Comparison of ENCODE assay signal across 29 cellular contexts in the genomic region with DNA sequence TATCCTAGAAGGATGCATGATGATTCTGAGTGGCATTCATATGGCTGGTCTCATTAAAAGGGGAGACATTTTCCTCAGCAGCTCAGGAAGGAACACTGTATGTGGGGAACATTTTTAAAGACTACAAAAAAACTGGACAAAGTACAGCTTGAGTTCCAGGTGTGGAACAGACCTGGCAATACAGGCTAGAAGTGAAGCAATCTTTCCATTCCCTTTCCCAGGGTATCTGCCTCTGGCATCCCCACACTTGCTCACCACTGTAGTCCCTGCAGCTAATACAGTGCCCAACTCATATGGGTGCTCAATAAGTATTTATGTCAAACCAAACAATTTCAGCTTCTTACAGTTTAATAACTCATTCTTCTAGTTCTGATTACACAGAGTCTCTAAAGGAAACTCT.
"Had no signal": no experiment of that assay in that cellular context is flagged by ENCODE, and none has a peak within 500 bp of the region (broad histone marks: within the 10 kb centered on the region; RNA-seq: fewer than 3 reads in every experiment).

No MANE protein-coding gene starts in this region.

- DNase-seq: activated CD4-positive, alpha-beta memory T cell treated with anti-CD3 and anti-CD28 coated beads, Interleukin-2, amount 10 ng/mL, durations not matched to agents 7 days and 5 days; activated CD4-positive, alpha-beta T cell treated with anti-CD3 and anti-CD28 coated beads for 36 hours; activated CD4-positive, alpha-beta T cell treated with anti-CD3 and anti-CD28 coated beads, Interleukin-2, amount 50 U/mL, for 1 hour; activated CD8-positive, alpha-beta memory T cell treated with anti-CD3 and anti-CD28 coated beads for 24 hours; activated CD8-positive, alpha-beta memory T cell treated with anti-CD3 and anti-CD28 coated beads, Interleukin-2, amount 10 ng/mL, durations not matched to agents 7 days and 5 days; activated CD8-positive, alpha-beta memory T cell treated with anti-CD3 and anti-CD28 coated beads, Interleukin-2, amount 50 U/mL, for 48 hours; activated effector memory CD4-positive, alpha-beta T cell treated with anti-CD3 and anti-CD28 coated beads, Interleukin-2, amount 50 U/mL, for 16 hours; activated naive CD4-positive, alpha-beta T cell; activated naive CD4-positive, alpha-beta T cell treated with anti-CD3 and anti-CD28 coated beads, Interleukin-2, amount 50 U/mL, for 16 hours; activated T-cell treated with anti-CD3 and anti-CD28 coated beads, Interleukin-2, amount 50 U/mL, for 48 hours; adrenal gland; body of pancreas; caudate nucleus; cerebellar nuclear complex; Karpas-422; MG63; MV-4-11; NCI-H1092; NCI-H1436 treated with DMSO at 0.1 percent for 48 hours; NCI-H1694 treated with DMSO at 0.1 percent for 48 hours; NCI-H2029; NCI-H345; NCI-H748 treated with DMSO at 0.1 percent for 48 hours; PC-9; Right ventricle myocardium superior; T1000 had no signal

- H2AFZ ChIP-seq: PC-9 had no signal

- H3K27me3 Mint-ChIP-seq: activated CD4-positive, alpha-beta memory T cell treated with anti-CD3 and anti-CD28 coated beads, Interleukin-2, amount 10 ng/mL, durations not matched to agents 7 days and 5 days; activated CD4-positive, alpha-beta T cell treated with anti-CD3 and anti-CD28 coated beads for 36 hours; activated CD8-positive, alpha-beta memory T cell treated with anti-CD3 and anti-CD28 coated beads, Interleukin-2, amount 10 ng/mL, durations not matched to agents 7 days and 5 days had no signal

- ATAC-seq: activated CD4-positive, alpha-beta T cell treated with anti-CD3 and anti-CD28 coated beads for 36 hours; activated CD4-positive, CD25-positive, alpha-beta regulatory T cell treated with anti-CD3 and anti-CD28 coated beads, Interleukin-2, amount 50 U/mL, for 24 hours; activated CD8-positive, alpha-beta memory T cell treated with anti-CD3 and anti-CD28 coated beads, Interleukin-2, amount 10 ng/mL, durations not matched to agents 7 days and 5 days; body of pancreas; K562 had no signal

- H3K9me3 Mint-ChIP-seq: activated CD4-positive, alpha-beta memory T cell treated with anti-CD3 and anti-CD28 coated beads, Interleukin-2, amount 10 ng/mL, durations not matched to agents 7 days and 5 days had no signal

- H3K4me3 ChIP-seq: adrenal gland, body of pancreas, breast epithelium, K562, MG63, PC-9 had no signal

- H3K27me3 ChIP-seq: adrenal gland, body of pancreas, breast epithelium, MG63 had no signal

- H3K4me2 ChIP-seq: PC-9 had no signal

- H3K27ac Mint-ChIP-seq: activated CD4-positive, alpha-beta memory T cell treated with anti-CD3 and anti-CD28 coated beads, Interleukin-2, amount 10 ng/mL, durations not matched to agents 7 days and 5 days; activated CD4-positive, alpha-beta T cell treated with anti-CD3 and anti-CD28 coated beads for 36 hours; activated CD8-positive, alpha-beta memory T cell treated with anti-CD3 and anti-CD28 coated beads, Interleukin-2, amount 10 ng/mL, durations not matched to agents 7 days and 5 days had no signal

- H3K9me3 ChIP-seq: adrenal gland, body of pancreas, breast epithelium, MG63 had no signal

- H3K27ac ChIP-seq: adrenal gland, breast epithelium, PC-9 had no signal

- H3K4me3 Mint-ChIP-seq: activated CD4-positive, alpha-beta memory T cell treated with anti-CD3 and anti-CD28 coated beads, Interleukin-2, amount 10 ng/mL, durations not matched to agents 7 days and 5 days; activated CD4-positive, alpha-beta T cell treated with anti-CD3 and anti-CD28 coated beads for 36 hours; activated CD8-positive, alpha-beta memory T cell treated with anti-CD3 and anti-CD28 coated beads, Interleukin-2, amount 10 ng/mL, durations not matched to agents 7 days and 5 days had no signal
